In genomic region chr10:118062798-118063238, GRCh38 we compare ENCODE assay signal across 15 cellular contexts.
"Had no signal": no experiment of that assay in that cellular context is flagged by ENCODE, and none has a peak within 500 bp of the region (broad histone marks: within the 10 kb centered on the region; RNA-seq: fewer than 3 reads in every experiment).

No MANE protein-coding gene starts in this region.

- H3K4me1 Mint-ChIP-seq: activated CD4-positive, alpha-beta T cell treated with anti-CD3 and anti-CD28 coated beads for 36 hours; naive B cell had no signal

- H3K27me3 ChIP-seq: esophagus muscularis mucosa, ovary, suprapubic skin had no signal

- H3K9me3 Mint-ChIP-seq: activated naive CD4-positive, alpha-beta T cell treated with anti-CD3 and anti-CD28 coated beads, Interleukin-2, amount 50 U/mL, for 72 hours; dendritic cell treated with granulocyte-macrophage colony-stimulating factor and Interleukin-4, amounts not matched to agents 40 ng/mL and 50 ng/mL, for 4 days; stimulated activated naive CD8-positive, alpha-beta T cell treated with anti-CD3 and anti-CD28 coated beads, Interleukin-15, Interleukin-2, amounts not matched to agents 100 ng/mL and 50 ng/mL, for 24 hours; type B pancreatic cell had no signal

- H3K36me3 Mint-ChIP-seq: activated naive CD4-positive, alpha-beta T cell treated with anti-CD3 and anti-CD28 coated beads, Interleukin-2, amount 50 U/mL, for 72 hours; naive B cell; type B pancreatic cell had no signal

- H3K27ac ChIP-seq: esophagus muscularis mucosa, ovary, suprapubic skin had no signal

- FAIRE-seq: endothelial cell of umbilical vein had no signal

- H3K9me3 ChIP-seq: esophagus muscularis mucosa, ovary, suprapubic skin had no signal

- H3K27me3 Mint-ChIP-seq: type B pancreatic cell had no signal

- DNase-seq: activated CD4-positive, alpha-beta T cell treated with anti-CD3 and anti-CD28 coated beads for 36 hours; activated CD4-positive, alpha-beta T cell treated with anti-CD3 and anti-CD28 coated beads, Interleukin-2, amount 50 U/mL, for 48 hours; activated gamma-delta T cell; effector CD8-positive, alpha-beta T cell; left cardiac atrium; mammary epithelial cell; naive B cell; ovary had no signal

- H3K36me3 ChIP-seq: esophagus muscularis mucosa, ovary, suprapubic skin had no signal

- H3K4me3 Mint-ChIP-seq: activated CD4-positive, alpha-beta T cell treated with anti-CD3 and anti-CD28 coated beads for 36 hours; dendritic cell treated with granulocyte-macrophage colony-stimulating factor and Interleukin-4, amounts not matched to agents 40 ng/mL and 50 ng/mL, for 4 days; stimulated activated naive CD8-positive, alpha-beta T cell treated with anti-CD3 and anti-CD28 coated beads, Interleukin-15, Interleukin-2, amounts not matched to agents 100 ng/mL and 50 ng/mL, for 24 hours; type B pancreatic cell had no signal

- H3K27ac Mint-ChIP-seq: activated CD4-positive, alpha-beta T cell treated with anti-CD3 and anti-CD28 coated beads for 36 hours; activated naive CD4-positive, alpha-beta T cell treated with anti-CD3 and anti-CD28 coated beads, Interleukin-2, amount 50 U/mL, for 72 hours; dendritic cell treated with granulocyte-macrophage colony-stimulating factor and Interleukin-4, amounts not matched to agents 40 ng/mL and 50 ng/mL, for 4 days; naive B cell; stimulated activated naive CD8-positive, alpha-beta T cell treated with anti-CD3 and anti-CD28 coated beads, Interleukin-15, Interleukin-2, amounts not matched to agents 100 ng/mL and 50 ng/mL, for 24 hours; type B pancreatic cell had no signal

- ATAC-seq: activated CD4-positive, alpha-beta T cell treated with anti-CD3 and anti-CD28 coated beads for 36 hours; activated naive CD4-positive, alpha-beta T cell treated with anti-CD3 and anti-CD28 coated beads, Interleukin-2, amount 50 U/mL, for 72 hours; left cardiac atrium had no signal

- H3K4me1 ChIP-seq: esophagus muscularis mucosa, suprapubic skin had no signal

- H3K4me3 ChIP-seq: esophagus muscularis mucosa, ovary, suprapubic skin had no signal
